ENCODE assay signal across 16 cellular contexts in genomic region chr12:58030566-58031279, GRCh38.
DNase-seq lines count a peak whose midpoint lies in the region; ATAC-seq and TF ChIP-seq lines count a peak whose summit lies in the region.
"Had no signal": no experiment of that assay in that cellular context is flagged by ENCODE, and none has a peak within 500 bp of the region (broad histone marks: within the 10 kb centered on the region; RNA-seq: fewer than 3 reads in every experiment).

No MANE protein-coding gene starts in this region.

- no peak overlapping the region for H3K4me3 ChIP-seq in epithelial cell of esophagus (ENCODE audit: low read length)
- H3K4me3 ChIP-seq: GM12878, tibial nerve had no signal

- H3K27ac Mint-ChIP-seq in stimulated activated naive B cell treated with anti-CD40 and anti-IgM and Interleukin-4, amounts not matched to agents 10 μg/mL and 1 μg/mL and 100 μg/mL, for 72 hours = no peak overlapping the region
- H3K27ac Mint-ChIP-seq: activated naive CD8-positive, alpha-beta T cell treated with anti-CD3 and anti-CD28 coated beads for 36 hours; dendritic cell treated with granulocyte-macrophage colony-stimulating factor and Interleukin-4, amounts not matched to agents 40 ng/mL and 50 ng/mL, for 4 days; H9 had no signal

- peak; percentile 12 to 52 for ATAC-seq in stimulated activated naive B cell treated with anti-CD40 and anti-IgM and Interleukin-4, amounts not matched to agents 10 μg/mL and 1 μg/mL and 100 μg/mL, for 72 hours (replicated peaks)
- no peak for ATAC-seq in HG02759 (IDR thresholded peaks at IDR 0.05; ENCODE audit: unreplicated experiment)
- no peak for ATAC-seq in HG03457 (IDR thresholded peaks at IDR 0.05; ENCODE audit: unreplicated experiment)
- ATAC-seq: GM12878 had no signal

- H3K9me3 Mint-ChIP-seq in stimulated activated naive B cell treated with anti-CD40 and anti-IgM and Interleukin-4, amounts not matched to agents 10 μg/mL and 1 μg/mL and 100 μg/mL, for 72 hours = peaks cover 28 to 35% of the 10 kb centered on the region in 2 donors

- H3K36me3 Mint-ChIP-seq in stimulated activated naive B cell treated with anti-CD40 and anti-IgM and Interleukin-4, amounts not matched to agents 10 μg/mL and 1 μg/mL and 100 μg/mL, for 72 hours = no peaks in the 10 kb centered on the region
- H3K36me3 Mint-ChIP-seq: activated naive CD8-positive, alpha-beta T cell treated with anti-CD3 and anti-CD28 coated beads for 36 hours had no signal

- H3K27me3 Mint-ChIP-seq in stimulated activated naive B cell treated with anti-CD40 and anti-IgM and Interleukin-4, amounts not matched to agents 10 μg/mL and 1 μg/mL and 100 μg/mL, for 72 hours = peaks cover 0 to 4% of the 10 kb centered on the region in 2 donors
- H3K27me3 Mint-ChIP-seq: dendritic cell treated with granulocyte-macrophage colony-stimulating factor and Interleukin-4, amounts not matched to agents 40 ng/mL and 50 ng/mL, for 4 days had no signal

- peak; percentile 12 for DNase-seq in HCEC 1CT
- DNase-seq in NCI-H446 treated with DMSO at 0.1 percent for 48 hours (lab: John Stamatoyannopoulos, UW) = peak; percentile 99
- peak; percentile 98 for DNase-seq in epithelial cell of esophagus (ENCODE audit: low read depth)
- no peak for DNase-seq in stimulated activated naive B cell treated with anti-CD40 and anti-IgM and Interleukin-4, amounts not matched to agents 10 μg/mL and 1 μg/mL and 100 μg/mL, for 72 hours
- no peak for DNase-seq in NCI-H128 (lab: John Stamatoyannopoulos, UW; ENCODE audit: unreplicated experiment)
- DNase-seq: activated naive CD8-positive, alpha-beta T cell treated with anti-CD3 and anti-CD28 coated beads for 36 hours; Calu3; H9; KBM-7; NCI-H2171; small intestine had no signal

- no peaks in the 10 kb centered on the region for H3K4me1 Mint-ChIP-seq in stimulated activated naive B cell treated with anti-CD40 and anti-IgM and Interleukin-4, amounts not matched to agents 10 μg/mL and 1 μg/mL and 100 μg/mL, for 72 hours
- H3K4me1 Mint-ChIP-seq: activated naive CD8-positive, alpha-beta T cell treated with anti-CD3 and anti-CD28 coated beads for 36 hours had no signal

- no peak overlapping the region for H3K4me3 Mint-ChIP-seq in stimulated activated naive B cell treated with anti-CD40 and anti-IgM and Interleukin-4, amounts not matched to agents 10 μg/mL and 1 μg/mL and 100 μg/mL, for 72 hours
- H3K4me3 Mint-ChIP-seq: activated naive CD8-positive, alpha-beta T cell treated with anti-CD3 and anti-CD28 coated beads for 36 hours; dendritic cell treated with granulocyte-macrophage colony-stimulating factor and Interleukin-4, amounts not matched to agents 40 ng/mL and 50 ng/mL, for 4 days; H9 had no signal

- no peak for TF ChIP-seq CTCF in epithelial cell of esophagus (IDR thresholded peaks at IDR 0.05; ENCODE audit: insufficient read depth, low read depth, low read length, missing control alignments)

Comparison
In these comparisons a context has a peak if more than half of its experiments do, and no peak if none do; other contexts are left out.
1. DNase-seq: peak in HCEC 1CT (single experiment), NCI-H446 treated with DMSO at 0.1 percent for 48 hours (single experiment) and epithelial cell of esophagus (single experiment); none in stimulated activated naive B cell treated with anti-CD40 and anti-IgM and Interleukin-4, amounts not matched to agents 10 μg/mL and 1 μg/mL and 100 μg/mL, for 72 hours (single experiment) and NCI-H128 (single experiment).
2. ATAC-seq: peak in stimulated activated naive B cell treated with anti-CD40 and anti-IgM and Interleukin-4, amounts not matched to agents 10 μg/mL and 1 μg/mL and 100 μg/mL, for 72 hours (2 of 2); none in HG02759 (single experiment) and HG03457 (single experiment).